Comparison of ENCODE assay signal across 26 cellular contexts in genomic region chr2:191895195-191895594, GRCh38. TPM values are rescaled to one million over a fixed set of nuclear protein-coding genes. Genes with fewer than 3 reads are reported as not detected.
DNase-seq lines count a peak whose midpoint lies in the region; ATAC-seq and TF ChIP-seq lines count a peak whose summit lies in the region.
"Had no signal": no experiment of that assay in that cellular context is flagged by ENCODE, and none has a peak within 500 bp of the region (broad histone marks: within the 10 kb centered on the region; RNA-seq: fewer than 3 reads in every experiment).

No MANE protein-coding gene starts in this region.

- ATAC-seq in foreskin keratinocyte (peak; percentile 1), upper lobe of left lung (ENCODE audit: low FRiP score in 2 of 2) (peak; percentile 27 to 61), HG03469 (IDR thresholded peaks at IDR 0.05; ENCODE audit: unreplicated experiment) (no peak)
- ATAC-seq: psoas muscle, upper lobe of right lung had no signal

- intact Hi-C loops in cardiac septum (cut with DNase I): no loop called here

- H3K9me3 ChIP-seq in adipocyte (ENCODE audit: control insufficient read depth, low read length) (peaks cover 7% of the 10 kb centered on the region), upper lobe of left lung (no peaks in the 10 kb centered on the region)
- H3K9me3 ChIP-seq: HAP-1, psoas muscle, upper lobe of right lung had no signal

- no peak for TF ChIP-seq EP300 in upper lobe of left lung (IDR thresholded peaks at IDR 0.05)

- WGBS in upper lobe of left lung, 2 donors: 97% methylated on average over 4 of the region's 4 CpGs

- no peak for TF ChIP-seq POLR2A in upper lobe of left lung (IDR thresholded peaks at IDR 0.05)

- peak; percentile 19 for DNase-seq in DMS 273 (lab: John Stamatoyannopoulos, UW; ENCODE audit: unreplicated experiment)
- DNase-seq in DMS 273 treated with DMSO at 0.1 percent for 48 hours (lab: John Stamatoyannopoulos, UW): no peak
- no peak for DNase-seq in adipocyte (ENCODE audit: low read depth)
- no peak for DNase-seq in foreskin keratinocyte
- no peak for DNase-seq in upper lobe of left lung
- DNase-seq in HuH-7 (ENCODE audit: low spot score): no peak
- no peak for DNase-seq in cardiac septum (ENCODE audit: low spot score)
- DNase-seq: activated CD4-positive, alpha-beta T cell treated with anti-CD3 and anti-CD28 coated beads, Interleukin-2, amount 10 ng/mL, durations not matched to agents 24 days and 14 days; activated naive CD4-positive, alpha-beta T cell treated with anti-CD3 and anti-CD28 coated beads for 36 hours; activated T-cell treated with anti-CD3 and anti-CD28 coated beads, Interleukin-2, amount 50 U/mL, for 48 hours; amygdala; CD8-positive, alpha-beta memory T cell; DMS79; endodermal cell; heart left ventricle; MG63; NCI-H1417 treated with DMSO at 0.1 percent for 48 hours; NCI-H510A treated with DMSO at 0.1 percent for 48 hours; NK-92 treated with Interleukin-12 subunit alpha and Interleukin-12 subunit beta, amount 100 ng/mL, for 24 hours; psoas muscle; upper lobe of right lung had no signal

- H3K4me1 ChIP-seq in adipocyte (ENCODE audit: control insufficient read depth, insufficient read depth, low read length) (peaks cover 48% of the 10 kb centered on the region), foreskin keratinocyte (peaks cover 30% of the 10 kb centered on the region), upper lobe of left lung (peaks cover 0 to 3% (median 0%) of the 10 kb centered on the region in 4 donors)
- H3K4me1 ChIP-seq: HAP-1, psoas muscle, upper lobe of right lung had no signal

- no peak for TF ChIP-seq CTCF in foreskin keratinocyte (conservative IDR thresholded peaks at IDR 0.05)
- TF ChIP-seq CTCF in upper lobe of left lung (IDR thresholded peaks at IDR 0.05): no peak

- H3K4me3 ChIP-seq in adipocyte (ENCODE audit: low read length) (no peak overlapping the region), upper lobe of left lung (no peak overlapping the region)
- H3K4me3 ChIP-seq: GM12878, HAP-1, heart left ventricle, MG63, psoas muscle, upper lobe of right lung had no signal

- peak overlapping the region; percentile 46 for H3K9ac ChIP-seq in adipocyte (ENCODE audit: low read length)

- H3K36me3 ChIP-seq in adipocyte (ENCODE audit: control insufficient read depth, insufficient read depth, low read length, severe bottlenecking) (no peaks in the 10 kb centered on the region), upper lobe of left lung (no peaks in the 10 kb centered on the region)
- H3K36me3 ChIP-seq: HAP-1, heart left ventricle, MG63, upper lobe of right lung had no signal

- H3K27me3 ChIP-seq in adipocyte (replicated peaks; ENCODE audit: control insufficient read depth, insufficient read depth, low read length) (no peaks in the 10 kb centered on the region), foreskin keratinocyte (no peaks in the 10 kb centered on the region), upper lobe of left lung (no peaks in the 10 kb centered on the region)
- H3K27me3 ChIP-seq: heart left ventricle, MG63, upper lobe of right lung had no signal

- H3K27ac ChIP-seq in foreskin keratinocyte (no peak overlapping the region), upper lobe of left lung (no peak overlapping the region)
- H3K27ac ChIP-seq: 22Rv1, heart left ventricle, psoas muscle, upper lobe of right lung had no signal

RNA-seq across cellular contexts. Expression of gene CAVIN2, which starts 48.3 kb away (rescaled TPM):
- 6.3 and 8.4 TPM in 2 replicates for total RNA-seq in foreskin keratinocyte
- polyA plus RNA-seq in foreskin keratinocyte: 1.8 and 2.6 TPM in 2 replicates
- 100 to 1,000 TPM in 5 of 6 donors, 10 to 100 TPM in 1; 44.0 to 268 (median 173) TPM for total RNA-seq in upper lobe of left lung
- total RNA-seq in cardiac septum: 145 TPM
- total RNA-seq: activated CD4-positive, alpha-beta T cell treated with anti-CD3 and anti-CD28 coated beads, Interleukin-2, amount 10 ng/mL, durations not matched to agents 24 days and 14 days; activated naive CD4-positive, alpha-beta T cell treated with anti-CD3 and anti-CD28 coated beads for 36 hours; CD8-positive, alpha-beta memory T cell; endodermal cell; GM12878; T-helper 2 cell treated with Interferon-gamma antibody and Interleukin-4, amounts not matched to agents 100 ng/mL and 5 ng/mL, for 36 hours had no signal
- polyA plus RNA-seq: CD8-positive, alpha-beta memory T cell; GM12878 had no signal
